22 cellular contexts compared by ENCODE assay signal in genomic region chr20:3483309-3483708, GRCh38. TPM values are rescaled to one million over a fixed set of nuclear protein-coding genes. Genes with fewer than 3 reads are reported as not detected.
DNase-seq lines count a peak whose midpoint lies in the region; ATAC-seq, FAIRE-seq and TF ChIP-seq lines count a peak whose summit lies in the region.
"Had no signal": no experiment of that assay in that cellular context is flagged by ENCODE, and none has a peak within 500 bp of the region (broad histone marks: within the 10 kb centered on the region; RNA-seq: fewer than 3 reads in every experiment).

No MANE protein-coding gene starts in this region.

- H3K4me3 Mint-ChIP-seq in chondrocyte (ENCODE audit: unreplicated experiment), result no peak overlapping the region
- H3K4me3 Mint-ChIP-seq: CD4-positive, alpha-beta T cell; H9; HFFc6 had no signal

- peak overlapping the region; percentile 88 for H3K27ac Mint-ChIP-seq in chondrocyte (ENCODE audit: unreplicated experiment)
- H3K27ac Mint-ChIP-seq: CD4-positive, alpha-beta T cell; HFFc6 had no signal

- H3K9ac ChIP-seq in HCT116 (ENCODE audit: low read length) (no peak overlapping the region), mesendoderm (ENCODE audit: low read length) (no peak overlapping the region)

- TF ChIP-seq CTCF in A549 (IDR thresholded peaks at IDR 0.05) (no peak), HCT116 (IDR thresholded peaks at IDR 0.05 in 2 of 3, conservative IDR thresholded peaks at IDR 0.05 in 1 of 3; ENCODE audit: borderline replicate concordance in 1 of 3, insufficient read depth in 1 of 3, low read depth in 2 of 3, low read length in 2 of 3) (no peak), chondrocyte (IDR thresholded peaks at IDR 0.05) (no peak), GM13977 (IDR thresholded peaks at IDR 0.05; ENCODE audit: extremely low read depth, insufficient read depth, missing control alignments) (no peak)

- no peak overlapping the region for H2BK5ac ChIP-seq in mesendoderm (ENCODE audit: low read length)

- H3K4me1 ChIP-seq in A549 (peaks cover 20% of the 10 kb centered on the region), HCT116 (ENCODE audit: control insufficient read depth in 1 of 2, insufficient read depth in 2 of 2, low read length in 2 of 2) (peaks cover 10 to 30% of the 10 kb centered on the region in 2 experiments), mesendoderm (ENCODE audit: control insufficient read depth, low read depth, low read length) (no peaks in the 10 kb centered on the region)
- H3K4me1 ChIP-seq: Peyer's patch, SJCRH30 had no signal

- no TSS peak for BruUV-seq in HCT116 (replicated peaks; lab: Mats Ljungman, UMichigan)

- H3K23ac ChIP-seq in mesendoderm (ENCODE audit: low read length), result no peak overlapping the region

- peaks cover 3% of the 10 kb centered on the region for H3K79me1 ChIP-seq in mesendoderm (ENCODE audit: low read length)

- H3K56ac ChIP-seq in mesendoderm (ENCODE audit: low read length), result no peak overlapping the region

- no peak overlapping the region for H4K5ac ChIP-seq in mesendoderm (ENCODE audit: low read length)

- no peaks in the 10 kb centered on the region for H4K20me1 ChIP-seq in HCT116 (ENCODE audit: insufficient read depth)

- H3K18ac ChIP-seq in mesendoderm (ENCODE audit: low read length), result no peak overlapping the region

- H3K9me3 ChIP-seq in A549 (peaks cover 16% of the 10 kb centered on the region), HCT116 (ENCODE audit: control insufficient read depth in 1 of 2, insufficient read depth in 1 of 2, low read depth in 1 of 2, low read length in 2 of 2) (peaks cover 4 to 9% of the 10 kb centered on the region in 2 experiments; a peak in 3 of 4 replicates)
- H3K9me3 ChIP-seq: Peyer's patch had no signal

- peaks cover 11% of the 10 kb centered on the region for H3K9me3 Mint-ChIP-seq in chondrocyte (ENCODE audit: low read depth)

- CTCF ChIA-PET in A549 (lab: Yijun Ruan, JAX) (interaction anchor here (2.0 kb wide), 1 partner anchor 12 kb away, joined by 7 read pairs; no protein-coding TSS in a partner anchor), HCT116 (lab: Charles Lee) (no interaction called here)

- RAD21 ChIA-PET in HCT116 (lab: Charles Lee; ENCODE audit: low non-redundant PET in 1 of 2, low total read pairs in 2 of 2, uncharacterized antibody in 2 of 2, unreplicated experiment in 2 of 2), result no interaction called here

- TF ChIP-seq RAD21 in A549 (conservative IDR thresholded peaks at IDR 0.05 in 1 of 2, IDR thresholded peaks at IDR 0.05 in 1 of 2) (no peak), HCT116 (IDR thresholded peaks at IDR 0.05; ENCODE audit: low read depth) (no peak)

- H3K27ac ChIP-seq in A549, result peak overlapping the region in 1 of 2 experiments; percentile 51; a peak in 2 of 6 replicates
- H3K27ac ChIP-seq in HCT116 (ENCODE audit: low read depth, low read length), result peak overlapping the region; percentile 15; the same call in 1 of the 2 replicates
- H3K27ac ChIP-seq in mesendoderm (ENCODE audit: low read depth, low read length), result no peak overlapping the region
- H3K27ac ChIP-seq: BLaER1 treated with 17β-estradiol and CSF1 and Interleukin-3, amounts not matched to agents 10 nM and 100 nM; Peyer's patch; SJCRH30 had no signal

- H3K79me2 ChIP-seq in HCT116 (ENCODE audit: insufficient read depth, low read length) (peaks cover 40% of the 10 kb centered on the region), mesendoderm (ENCODE audit: control insufficient read depth, insufficient read depth, low read length) (no peaks in the 10 kb centered on the region)

- no peak overlapping the region for H4K8ac ChIP-seq in mesendoderm (ENCODE audit: low read depth, low read length)

- no peaks in the 10 kb centered on the region for H3K36me3 ChIP-seq in HCT116 (ENCODE audit: control insufficient read depth in 1 of 2, insufficient read depth in 2 of 2, low read length in 2 of 2)
- no peaks in the 10 kb centered on the region for H3K36me3 ChIP-seq in mesendoderm (ENCODE audit: control insufficient read depth, insufficient read depth, low read length)
- H3K36me3 ChIP-seq: Peyer's patch had no signal

- no peaks in the 10 kb centered on the region for H3K27me3 Mint-ChIP-seq in chondrocyte (ENCODE audit: low read depth)
- H3K27me3 Mint-ChIP-seq: CD4-positive, alpha-beta T cell had no signal

- FAIRE-seq in A549 (lab: Jason Lieb, UNC), result no peak

- WGBS in A549 (ENCODE audit: missing lambda C conversion rate), result 78% methylated on average over 3 of the region's 3 CpGs
- no CpG with 5 or more reads among the region's 3 CpGs for WGBS in mesendoderm (ENCODE audit: extremely low coverage, insufficient coverage, low lambda C conversion rate)

- DNase-seq in A549 (ENCODE audit: low read depth in 1 of 2, low spot score in 1 of 2) (no peak), HCT116 (ENCODE audit: low read depth, low spot score) (no peak), chondrocyte (ENCODE audit: low spot score) (no peak), mesendoderm (peak; percentile 73), GM13977 (ENCODE audit: low spot score) (no peak)
- DNase-seq in stimulated activated CD4-positive, alpha-beta T cell treated with anti-CD3 and anti-CD28 coated beads, Interleukin-2, amount 100 ng/mL, for 24 hours, result no peak
- DNase-seq: CD4-positive, alpha-beta T cell; DMS53; H9; HFFc6; KG1; MM.1S; NCI-H1417; NCI-H1694; NCI-H2081; NCI-H2227 treated with DMSO at 0.1 percent for 48 hours; NCI-H510A; NCI-H69; Peyer's patch; SJCRH30 had no signal

- in situ Hi-C loops in GM13977 (cut with MboI; ENCODE audit: low pct_unique_long_range_greater_than_20kb, low sequenced_read_pairs, unreplicated experiment), result no loop called here

- no peaks in the 10 kb centered on the region for H3K9me2 ChIP-seq in HCT116 (ENCODE audit: insufficient read depth)

- H2AFZ ChIP-seq in HCT116 (ENCODE audit: low read depth, low read length, poor library complexity, severe bottlenecking), result no peak overlapping the region

- TF ChIP-seq POLR2A in A549 (IDR thresholded peaks at IDR 0.05; ENCODE audit: low read length) (no peak), HCT116 (IDR thresholded peaks at IDR 0.05; ENCODE audit: borderline replicate concordance, extremely low read depth, insufficient read depth, insufficient read length) (no peak)

- no peak overlapping the region for H3K4ac ChIP-seq in mesendoderm (ENCODE audit: low read depth, low read length)

- POLR2A ChIA-PET in A549 (lab: Yijun Ruan, JAX) (interaction anchor here (0.7 kb wide), 1 partner anchor 77 kb away, joined by 3 read pairs; no protein-coding TSS in a partner anchor), HCT116 (lab: Charles Lee) (no interaction called here)

- no peak for TF ChIP-seq EP300 in A549 (IDR thresholded peaks at IDR 0.05)

- intact Hi-C loops in HCT116 (cut with micrococcal nuclease), result no loop called here

- peaks cover 7% of the 10 kb centered on the region for H3K36me3 Mint-ChIP-seq in chondrocyte (ENCODE audit: low read depth)

- H3K4me2 ChIP-seq in A549, result peak overlapping the region; percentile 34
- peak overlapping the region; percentile 44 for H3K4me2 ChIP-seq in HCT116 (ENCODE audit: low read length)
- no peak overlapping the region for H3K4me2 ChIP-seq in mesendoderm (ENCODE audit: low read length)

- H3K4me3 ChIP-seq in A549 (no peak overlapping the region), HCT116 (replicated peaks in 1 of 2; ENCODE audit: low read depth in 1 of 2, low read length in 2 of 2) (peak overlapping the region in 1 of 2 experiments; percentile 8; a peak in 1 of 4 replicates), mesendoderm (ENCODE audit: low read length) (no peak overlapping the region)
- H3K4me3 ChIP-seq: BLaER1 treated with 17β-estradiol and CSF1 and Interleukin-3, amounts not matched to agents 10 nM and 100 nM; Peyer's patch; SJCRH30 had no signal

- H3K4me1 Mint-ChIP-seq in chondrocyte (ENCODE audit: low read depth), result peaks cover 43% of the 10 kb centered on the region
- H3K4me1 Mint-ChIP-seq: H9 had no signal

- no peak overlapping the region for H2BK15ac ChIP-seq in mesendoderm (replicated peaks; ENCODE audit: low read depth)

- ATAC-seq in A549 (peak in 1 of 2 experiments; percentile 41; a peak in 2 of 6 replicates), HCT116 (peak; percentile 50), HG02884 (IDR thresholded peaks at IDR 0.05; ENCODE audit: unreplicated experiment) (no peak)

- no peak overlapping the region for H2AK5ac ChIP-seq in mesendoderm (ENCODE audit: low read length)

- no peak overlapping the region for H2BK120ac ChIP-seq in mesendoderm (ENCODE audit: low read depth, low read length)

- no peaks in the 10 kb centered on the region for H3K27me3 ChIP-seq in HCT116 (ENCODE audit: insufficient read depth, low read length)
- H3K27me3 ChIP-seq in mesendoderm (ENCODE audit: insufficient read depth, low read length, poor library complexity), result no peaks in the 10 kb centered on the region
- H3K27me3 ChIP-seq: BLaER1 treated with 17β-estradiol and CSF1 and Interleukin-3, amounts not matched to agents 10 nM and 100 nM; Peyer's patch; SJCRH30 had no signal

TF ChIP-seq in A549, 52 proteins besides CTCF, POLR2A, EP300 and RAD21 (continues in another document):
- no peak for TF ChIP-seq RNF2 (IDR thresholded peaks at IDR 0.05; ENCODE audit: borderline replicate concordance, low read depth)

TF ChIP-seq in HCT116, 20 proteins besides CTCF, POLR2A, EP300 and RAD21 (continues in another document):
- TF ChIP-seq SIN3A (IDR thresholded peaks at IDR 0.05; ENCODE audit: low read depth) (no peak), ZBTB33 (IDR thresholded peaks at IDR 0.05; ENCODE audit: extremely low read depth, insufficient replicate concordance, low read length) (no peak)

RNA-seq across cellular contexts. Expression of gene ATRN, which starts 12.5 kb away (rescaled TPM):
- polyA plus RNA-seq in A549 (2011; rRNA removed) (58.7 and 67.1 TPM in 2 replicates), A549 (2017; fragmentation: RNase III; extraction: RNeasy Plus Mini Kit Qiagen cat#74134 plus additional on column Dnase treatment) (20.4 to 22.6 TPM (median 21.3 TPM) in 3 replicates)
- polyA plus RNA-seq in A549 (2012; cell fraction: cytosol; rRNA removed), result 13.9 and 18.3 TPM in 2 replicates
- 25.0 and 28.6 TPM in 2 replicates for polyA plus RNA-seq in A549 (2012; cell fraction: nucleus; rRNA removed)
- 108 and 130 TPM in 2 replicates for polyA minus RNA-seq in A549 (2011; rRNA and poly(A)+ RNA removed)
- total RNA-seq in HCT116 (2021; ENCODE audit: unreplicated experiment) (24.4 TPM), chondrocyte (52.0 to 55.1 TPM (median 52.8 TPM) in 3 replicates)
- 17.5 and 17.9 TPM in 2 replicates for polyA plus RNA-seq in HCT116 (2012)
- 5.8 TPM for polyA plus RNA-seq in mesendoderm (2013, experiment 1 of 2)
- 5.7 TPM for polyA plus RNA-seq in mesendoderm (2013, experiment 2 of 2)
